ENCODE assay signal across 1 cellular context in genomic region chr1:117606608-117607261, GRCh38.
TF ChIP-seq lines count a peak whose summit lies in the region.

No MANE protein-coding gene starts in this region.

TF ChIP-seq in WTC11, 78 proteins besides CTCF, POLR2A, EP300 and RAD21:
- TF ChIP-seq, protein P1, sequence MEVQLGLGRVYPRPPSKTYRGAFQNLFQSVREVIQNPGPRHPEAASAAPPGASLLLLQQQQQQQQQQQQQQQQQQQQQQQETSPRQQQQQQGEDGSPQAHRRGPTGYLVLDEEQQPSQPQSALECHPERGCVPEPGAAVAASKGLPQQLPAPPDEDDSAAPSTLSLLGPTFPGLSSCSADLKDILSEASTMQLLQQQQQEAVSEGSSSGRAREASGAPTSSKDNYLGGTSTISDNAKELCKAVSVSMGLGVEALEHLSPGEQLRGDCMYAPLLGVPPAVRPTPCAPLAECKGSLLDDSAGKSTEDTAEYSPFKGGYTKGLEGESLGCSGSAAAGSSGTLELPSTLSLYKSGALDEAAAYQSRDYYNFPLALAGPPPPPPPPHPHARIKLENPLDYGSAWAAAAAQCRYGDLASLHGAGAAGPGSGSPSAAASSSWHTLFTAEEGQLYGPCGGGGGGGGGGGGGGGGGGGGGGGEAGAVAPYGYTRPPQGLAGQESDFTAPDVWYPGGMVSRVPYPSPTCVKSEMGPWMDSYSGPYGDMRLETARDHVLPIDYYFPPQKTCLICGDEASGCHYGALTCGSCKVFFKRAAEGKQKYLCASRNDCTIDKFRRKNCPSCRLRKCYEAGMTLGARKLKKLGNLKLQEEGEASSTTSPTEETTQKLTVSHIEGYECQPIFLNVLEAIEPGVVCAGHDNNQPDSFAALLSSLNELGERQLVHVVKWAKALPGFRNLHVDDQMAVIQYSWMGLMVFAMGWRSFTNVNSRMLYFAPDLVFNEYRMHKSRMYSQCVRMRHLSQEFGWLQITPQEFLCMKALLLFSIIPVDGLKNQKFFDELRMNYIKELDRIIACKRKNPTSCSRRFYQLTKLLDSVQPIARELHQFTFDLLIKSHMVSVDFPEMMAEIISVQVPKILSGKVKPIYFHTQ (CRISPR knock-in tag; IDR thresholded peaks at IDR 0.05): no peak
- TF ChIP-seq NFYB (CRISPR knock-in tag; conservative IDR thresholded peaks at IDR 0.05; ENCODE audit: low read depth): no peak
- TF ChIP-seq, protein P2, sequence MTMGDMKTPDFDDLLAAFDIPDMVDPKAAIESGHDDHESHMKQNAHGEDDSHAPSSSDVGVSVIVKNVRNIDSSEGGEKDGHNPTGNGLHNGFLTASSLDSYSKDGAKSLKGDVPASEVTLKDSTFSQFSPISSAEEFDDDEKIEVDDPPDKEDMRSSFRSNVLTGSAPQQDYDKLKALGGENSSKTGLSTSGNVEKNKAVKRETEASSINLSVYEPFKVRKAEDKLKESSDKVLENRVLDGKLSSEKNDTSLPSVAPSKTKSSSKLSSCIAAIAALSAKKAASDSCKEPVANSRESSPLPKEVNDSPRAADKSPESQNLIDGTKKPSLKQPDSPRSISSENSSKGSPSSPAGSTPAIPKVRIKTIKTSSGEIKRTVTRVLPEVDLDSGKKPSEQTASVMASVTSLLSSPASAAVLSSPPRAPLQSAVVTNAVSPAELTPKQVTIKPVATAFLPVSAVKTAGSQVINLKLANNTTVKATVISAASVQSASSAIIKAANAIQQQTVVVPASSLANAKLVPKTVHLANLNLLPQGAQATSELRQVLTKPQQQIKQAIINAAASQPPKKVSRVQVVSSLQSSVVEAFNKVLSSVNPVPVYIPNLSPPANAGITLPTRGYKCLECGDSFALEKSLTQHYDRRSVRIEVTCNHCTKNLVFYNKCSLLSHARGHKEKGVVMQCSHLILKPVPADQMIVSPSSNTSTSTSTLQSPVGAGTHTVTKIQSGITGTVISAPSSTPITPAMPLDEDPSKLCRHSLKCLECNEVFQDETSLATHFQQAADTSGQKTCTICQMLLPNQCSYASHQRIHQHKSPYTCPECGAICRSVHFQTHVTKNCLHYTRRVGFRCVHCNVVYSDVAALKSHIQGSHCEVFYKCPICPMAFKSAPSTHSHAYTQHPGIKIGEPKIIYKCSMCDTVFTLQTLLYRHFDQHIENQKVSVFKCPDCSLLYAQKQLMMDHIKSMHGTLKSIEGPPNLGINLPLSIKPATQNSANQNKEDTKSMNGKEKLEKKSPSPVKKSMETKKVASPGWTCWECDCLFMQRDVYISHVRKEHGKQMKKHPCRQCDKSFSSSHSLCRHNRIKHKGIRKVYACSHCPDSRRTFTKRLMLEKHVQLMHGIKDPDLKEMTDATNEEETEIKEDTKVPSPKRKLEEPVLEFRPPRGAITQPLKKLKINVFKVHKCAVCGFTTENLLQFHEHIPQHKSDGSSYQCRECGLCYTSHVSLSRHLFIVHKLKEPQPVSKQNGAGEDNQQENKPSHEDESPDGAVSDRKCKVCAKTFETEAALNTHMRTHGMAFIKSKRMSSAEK (CRISPR knock-in tag; IDR thresholded peaks at IDR 0.05; ENCODE audit: borderline replicate concordance): no peak
- no peak for TF ChIP-seq CREB1 (CRISPR knock-in tag; IDR thresholded peaks at IDR 0.05)
- no peak for TF ChIP-seq FOXP1 (CRISPR knock-in tag; IDR thresholded peaks at IDR 0.05; ENCODE audit: borderline replicate concordance)
- no peak for TF ChIP-seq CREM (CRISPR knock-in tag; IDR thresholded peaks at IDR 0.05)
- TF ChIP-seq ESRRA (CRISPR knock-in tag; IDR thresholded peaks at IDR 0.05; ENCODE audit: borderline replicate concordance): no peak
- TF ChIP-seq SMAD3 (CRISPR knock-in tag; IDR thresholded peaks at IDR 0.05; ENCODE audit: borderline replicate concordance): no peak
- no peak for TF ChIP-seq KAT7 (CRISPR knock-in tag; IDR thresholded peaks at IDR 0.05; ENCODE audit: borderline replicate concordance)
